ENCODE assay signal across 8 cellular contexts in genomic region chr13:111153977-111154332, GRCh38. TPM values are rescaled to one million over a fixed set of nuclear protein-coding genes. Genes with fewer than 3 reads are reported as not detected.
DNase-seq lines count a peak whose midpoint lies in the region; ATAC-seq and TF ChIP-seq lines count a peak whose summit lies in the region.

No MANE protein-coding gene starts in this region.

- H3K4me1 Mint-ChIP-seq in CD14-positive monocyte, result peaks cover 24% of the 10 kb centered on the region
- peaks cover 14 to 34% of the 10 kb centered on the region in 2 donors for H3K4me1 Mint-ChIP-seq in stimulated activated naive B cell treated with anti-CD40 and anti-IgM and Interleukin-4, amounts not matched to agents 10 μg/mL and 1 μg/mL and 100 μg/mL, for 72 hours

- no peak for DNase-seq in CD14-positive monocyte (ENCODE audit: low spot score)
- no peak for DNase-seq in SK-N-SH
- DNase-seq in choroid plexus epithelial cell (ENCODE audit: low read depth), result no peak
- no peak for DNase-seq in lower lobe of right lung
- DNase-seq in stimulated activated naive B cell treated with anti-CD40 and anti-IgM and Interleukin-4, amounts not matched to agents 10 μg/mL and 1 μg/mL and 100 μg/mL, for 72 hours, result no peak
- DNase-seq in NCI-H187 treated with DMSO at 0.1 percent for 48 hours (lab: John Stamatoyannopoulos, UW), result no peak

- H3F3A ChIP-seq in SK-N-SH (replicated peaks; ENCODE audit: insufficient read depth), result peaks cover 10% of the 10 kb centered on the region

- H3K9ac ChIP-seq in SK-N-SH, result peak overlapping the region; percentile 93

- no peak for TF ChIP-seq RAD21 in SK-N-SH (IDR thresholded peaks at IDR 0.05; ENCODE audit: low read length)

- H3K9me3 Mint-ChIP-seq in CD14-positive monocyte, result no peaks in the 10 kb centered on the region
- H3K9me3 Mint-ChIP-seq in stimulated activated naive B cell treated with anti-CD40 and anti-IgM and Interleukin-4, amounts not matched to agents 10 μg/mL and 1 μg/mL and 100 μg/mL, for 72 hours, result no peaks in the 10 kb centered on the region

- peak overlapping the region; percentile 66 for H2AFZ ChIP-seq in SK-N-SH (ENCODE audit: low read depth)

- POLR2A ChIA-PET in SK-N-SH (lab: Yijun Ruan, JAX), result interaction anchor here (0.6 to 1.0 kb wide), 2 partner anchors 38 to 239 kb away, joined by 4 to 6 read pairs; no protein-coding TSS in a partner anchor

- peak overlapping the region; percentile 88 to 94 for H3K4me3 Mint-ChIP-seq in CD14-positive monocyte
- H3K4me3 Mint-ChIP-seq in stimulated activated naive B cell treated with anti-CD40 and anti-IgM and Interleukin-4, amounts not matched to agents 10 μg/mL and 1 μg/mL and 100 μg/mL, for 72 hours, result peak overlapping the region; percentile 84 to 85

- CTCF ChIA-PET in SK-N-SH (lab: Yijun Ruan, JAX), result interaction anchor here (2.3 kb wide), 1 partner anchor 86 kb away, joined by 10 read pairs; no protein-coding TSS in a partner anchor

- H3K9me3 ChIP-seq in SK-N-SH (no peaks in the 10 kb centered on the region), lower lobe of right lung (no peaks in the 10 kb centered on the region)

- intact Hi-C loops in CD14-positive monocyte (cut with micrococcal nuclease), result loop anchor here (5.0 to 10.0 kb wide), 3 partner anchors 237 to 439 kb away; partner anchors contain the start of genes ANKRD10 (in 2 of the 2) and ING1 (in 1 of the 2)
- intact Hi-C loops in lower lobe of right lung (cut with DNase I), result no loop called here

- H3K27ac ChIP-seq in SK-N-SH (ENCODE audit: low read depth in 2 of 2, low read length in 1 of 2) (peak overlapping the region; percentile 91 to 92), lower lobe of right lung (peak overlapping the region; percentile 97)

- peak overlapping the region; percentile 94 for H3K4me2 ChIP-seq in SK-N-SH

- peaks cover 5 to 10% of the 10 kb centered on the region in 2 donors for H3K36me3 Mint-ChIP-seq in CD14-positive monocyte
- peaks cover 6 to 7% of the 10 kb centered on the region in 2 donors for H3K36me3 Mint-ChIP-seq in stimulated activated naive B cell treated with anti-CD40 and anti-IgM and Interleukin-4, amounts not matched to agents 10 μg/mL and 1 μg/mL and 100 μg/mL, for 72 hours

- H3K27me3 ChIP-seq in SK-N-SH (ENCODE audit: insufficient read depth), result no peaks in the 10 kb centered on the region
- no peaks in the 10 kb centered on the region for H3K27me3 ChIP-seq in lower lobe of right lung (ENCODE audit: low read depth)

- no peak for TF ChIP-seq EP300 in SK-N-SH (IDR thresholded peaks at IDR 0.05; ENCODE audit: borderline replicate concordance in 1 of 2, low read depth in 1 of 2, low read length in 1 of 2)

- peaks cover 9 to 22% (median 10%) of the 10 kb centered on the region in 3 donors for H3K27me3 Mint-ChIP-seq in CD14-positive monocyte (ENCODE audit: low read depth in 3 of 3)
- peaks cover 0 to 4% of the 10 kb centered on the region in 2 donors for H3K27me3 Mint-ChIP-seq in stimulated activated naive B cell treated with anti-CD40 and anti-IgM and Interleukin-4, amounts not matched to agents 10 μg/mL and 1 μg/mL and 100 μg/mL, for 72 hours

- H3K4me1 ChIP-seq in SK-N-SH (ENCODE audit: control insufficient read depth in 1 of 2, insufficient read depth in 2 of 2, low read depth in 1 of 2, low read length in 1 of 2) (peaks cover 6 to 15% of the 10 kb centered on the region in 2 experiments; a peak in 2 of 4 replicates), lower lobe of right lung (peaks cover 45% of the 10 kb centered on the region)

- peak overlapping the region; percentile 90 to 96 (median 95) for H3K27ac Mint-ChIP-seq in CD14-positive monocyte
- peak overlapping the region; percentile 95 for H3K27ac Mint-ChIP-seq in stimulated activated naive B cell treated with anti-CD40 and anti-IgM and Interleukin-4, amounts not matched to agents 10 μg/mL and 1 μg/mL and 100 μg/mL, for 72 hours

- H3K36me3 ChIP-seq in SK-N-SH (replicated peaks in 1 of 2; ENCODE audit: control insufficient read depth in 1 of 2, insufficient read depth in 2 of 2, low read length in 1 of 2), result peaks cover 5 to 12% of the 10 kb centered on the region in 2 experiments
- no peaks in the 10 kb centered on the region for H3K36me3 ChIP-seq in lower lobe of right lung

- ATAC-seq in GM18907 (IDR thresholded peaks at IDR 0.05; ENCODE audit: unreplicated experiment) (peak; percentile 59), HG03139 (IDR thresholded peaks at IDR 0.05; ENCODE audit: unreplicated experiment) (peak; percentile 35), lower lobe of right lung (peak; percentile 73 to 75)
- ATAC-seq in stimulated activated naive B cell treated with anti-CD40 and anti-IgM and Interleukin-4, amounts not matched to agents 10 μg/mL and 1 μg/mL and 100 μg/mL, for 72 hours (replicated peaks), result peak; percentile 58 to 61

- peaks cover 50% of the 10 kb centered on the region for H3K79me2 ChIP-seq in SK-N-SH (ENCODE audit: insufficient read depth)

- peak; percentile 31 for TF ChIP-seq CTCF in CD14-positive monocyte (IDR thresholded peaks at IDR 0.05)
- TF ChIP-seq CTCF in SK-N-SH (IDR thresholded peaks at IDR 0.05), result peak; percentile 45
- peak; percentile 47 for TF ChIP-seq CTCF in choroid plexus epithelial cell (conservative IDR thresholded peaks at IDR 0.05; ENCODE audit: low read depth, low read length)
- no peak for TF ChIP-seq CTCF in lower lobe of right lung (IDR thresholded peaks at IDR 0.05)

- H3K9me2 ChIP-seq in SK-N-SH, result no peaks in the 10 kb centered on the region

- 2% methylated on average over 13 of the region's 31 CpGs for WGBS in SK-N-SH (ENCODE audit: low lambda C conversion rate)

- H3K4me3 ChIP-seq in SK-N-SH (ENCODE audit: low read depth in 2 of 2, low read length in 1 of 2), result peak overlapping the region; percentile 80 to 92
- H3K4me3 ChIP-seq in choroid plexus epithelial cell (ENCODE audit: low read depth, low read length), result peak overlapping the region; percentile 90
- H3K4me3 ChIP-seq in lower lobe of right lung, result peak overlapping the region; percentile 86

- H4K20me1 ChIP-seq in SK-N-SH (ENCODE audit: insufficient read depth), result peaks cover 20% of the 10 kb centered on the region; the same call in 1 of the 2 replicates

TF ChIP-seq in SK-N-SH, 30 proteins besides CTCF, POLR2A, EP300 and RAD21:
- no peak for TF ChIP-seq REST (IDR thresholded peaks at IDR 0.05; ENCODE audit: low read depth, low read length)
- peak; percentile 0; the same call in 1 of the 2 replicates for TF ChIP-seq GATA2 (CRISPR knock-in tag; IDR thresholded peaks at IDR 0.05)
- TF ChIP-seq GABPA (IDR thresholded peaks at IDR 0.05; ENCODE audit: low read depth), result no peak
- no peak for TF ChIP-seq YY1 (IDR thresholded peaks at IDR 0.05; ENCODE audit: low read depth)
- no peak for TF ChIP-seq NRF1 (IDR thresholded peaks at IDR 0.05; ENCODE audit: low read depth, low read length)

RNA-seq across cellular contexts. Expression of gene ARHGEF7, which starts 38.8 kb away (rescaled TPM):
- polyA plus RNA-seq in CD14-positive monocyte (1 to 10 TPM; 4.6 to 6.1 TPM), SK-N-SH (2012; rRNA removed) (19.8 and 21.6 TPM in 2 replicates)
- polyA plus RNA-seq in SK-N-SH (2012; cell fraction: cytosol; rRNA removed), result 16.6 and 20.0 TPM in 2 replicates
- 83.5 and 99.5 TPM in 2 replicates for polyA plus RNA-seq in SK-N-SH (2012; cell fraction: nucleus; rRNA removed)
- total RNA-seq in lower lobe of right lung, result 63.7 TPM
